In genomic region chr11:92893276-92893675, GRCh38 we compare ENCODE assay signal across 16 cellular contexts.
"Had no signal": no experiment of that assay in that cellular context is flagged by ENCODE, and none has a peak within 500 bp of the region (broad histone marks: within the 10 kb centered on the region; RNA-seq: fewer than 3 reads in every experiment).

No MANE protein-coding gene starts in this region.

- H3K4me3 Mint-ChIP-seq: activated CD8-positive, alpha-beta T cell treated with anti-CD3 and anti-CD28 coated beads, Interleukin-2, amount 10 ng/mL, durations not matched to agents 7 days and 5 days; nephron progenitor cell; stimulated activated naive CD8-positive, alpha-beta T cell treated with anti-CD3 and anti-CD28 coated beads, Interleukin-15, amount 100 ng/mL, for 72 hours; WTC11 had no signal

- H3K27me3 ChIP-seq: testis had no signal

- H3K4me3 ChIP-seq: coronary artery, heart left ventricle, testis had no signal

- H3K9me3 Mint-ChIP-seq: nephron progenitor cell; stimulated activated naive CD8-positive, alpha-beta T cell treated with anti-CD3 and anti-CD28 coated beads, Interleukin-15, amount 100 ng/mL, for 72 hours; WTC11 had no signal

- H3K4me1 ChIP-seq: foreskin keratinocyte, heart left ventricle, testis had no signal

- H3K36me3 Mint-ChIP-seq: WTC11 had no signal

- H3K4me1 Mint-ChIP-seq: stimulated activated naive CD8-positive, alpha-beta T cell treated with anti-CD3 and anti-CD28 coated beads, Interleukin-15, amount 100 ng/mL, for 72 hours had no signal

- H3K27ac Mint-ChIP-seq: activated CD8-positive, alpha-beta T cell treated with anti-CD3 and anti-CD28 coated beads, Interleukin-2, amount 10 ng/mL, durations not matched to agents 7 days and 5 days; nephron progenitor cell; stimulated activated naive CD8-positive, alpha-beta T cell treated with anti-CD3 and anti-CD28 coated beads, Interleukin-15, amount 100 ng/mL, for 72 hours; WTC11 had no signal

- DNase-seq: activated CD4-positive, alpha-beta T cell treated with anti-CD3 and anti-CD28 coated beads for 48 hours; activated CD8-positive, alpha-beta memory T cell treated with anti-CD3 and anti-CD28 coated beads, Interleukin-2, amount 50 U/mL, for 48 hours; activated CD8-positive, alpha-beta T cell treated with anti-CD3 and anti-CD28 coated beads, Interleukin-2, amount 10 ng/mL, durations not matched to agents 7 days and 5 days; aorta; effector CD4-positive, alpha-beta T cell; foreskin keratinocyte; heart left ventricle; islet precursor cell; left ventricle myocardium superior; mesendoderm; nephron progenitor cell; stimulated activated CD4-positive, alpha-beta T cell treated with anti-CD3 and anti-CD28 coated beads, Interleukin-4, amount 100 ng/mL, for 24 hours; stimulated activated naive CD8-positive, alpha-beta T cell treated with anti-CD3 and anti-CD28 coated beads, Interleukin-15, amount 100 ng/mL, for 72 hours; testis had no signal

- H3K9me3 ChIP-seq: heart left ventricle, testis had no signal

- H3K36me3 ChIP-seq: heart left ventricle had no signal

- H3K27ac ChIP-seq: coronary artery, foreskin keratinocyte, heart left ventricle, testis had no signal
